ENCODE assay signal across 11 cellular contexts in the genomic region with DNA sequence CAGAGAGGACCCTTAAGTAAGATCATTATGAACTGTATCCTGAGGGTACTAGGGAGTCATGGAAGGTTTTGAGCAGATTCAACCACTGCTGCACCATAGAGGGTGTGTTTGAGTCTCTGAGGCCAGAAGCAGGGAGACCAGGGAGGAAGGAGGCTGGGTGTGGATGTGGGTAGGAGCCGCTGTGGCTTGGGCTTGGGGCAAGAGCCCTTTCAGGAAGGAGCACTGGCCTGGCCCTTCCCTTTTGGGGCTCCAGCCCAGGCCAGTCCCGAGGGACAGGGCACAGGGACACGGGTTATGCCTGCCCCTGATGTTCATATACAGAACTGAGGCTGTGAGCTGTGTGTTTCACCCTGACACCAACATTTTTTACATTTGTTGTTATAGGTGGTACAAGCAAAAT. TPM values are rescaled to one million over a fixed set of nuclear protein-coding genes. Genes with fewer than 3 reads are reported as not detected.
DNase-seq lines count a peak whose midpoint lies in the region; ATAC-seq and TF ChIP-seq lines count a peak whose summit lies in the region.
"Had no signal": no experiment of that assay in that cellular context is flagged by ENCODE, and none has a peak within 500 bp of the region (broad histone marks: within the 10 kb centered on the region; RNA-seq: fewer than 3 reads in every experiment).

No MANE protein-coding gene starts in this region.

- peak overlapping the region; percentile 76 to 90 (median 84) for H3K27ac Mint-ChIP-seq in CD4-positive, CD25-positive, alpha-beta regulatory T cell
- H3K27ac Mint-ChIP-seq in brain, result peak overlapping the region; percentile 50 to 99 (median 94)
- H3K27ac Mint-ChIP-seq in neural crest cell (ENCODE audit: unreplicated experiment), result no peak overlapping the region

- H3K23ac ChIP-seq in IMR-90 (ENCODE audit: low read depth, low read length), result 0 out of 2 replicates have a peak overlapping the region, but pooled peaks have one; percentile 17

- H4K8ac ChIP-seq in IMR-90 (ENCODE audit: low read depth in 2 of 2, low read length in 2 of 2), result no peak overlapping the region

- WGBS in IMR-90 (ENCODE audit: extremely low coverage in 2 of 2, insufficient read length in 1 of 2), 2 experiments, result no CpG with 5 or more reads among the region's 3 CpGs

- TF ChIP-seq POLR2A in IMR-90 (IDR thresholded peaks at IDR 0.05; ENCODE audit: low read depth, low read length), result no peak

- POLR2A ChIA-PET in IMR-90 (lab: Charles Lee; ENCODE audit: unreplicated experiment), result no interaction called here

- H3K27me3 ChIP-seq in CD4-positive, CD25-positive, alpha-beta regulatory T cell (ENCODE audit: control insufficient read depth, insufficient read depth, low read length), result no peaks in the 10 kb centered on the region
- H3K27me3 ChIP-seq in IMR-90 (ENCODE audit: control insufficient read depth, insufficient read depth, low read length), result no peaks in the 10 kb centered on the region

- H3K9me3 Mint-ChIP-seq in CD4-positive, CD25-positive, alpha-beta regulatory T cell, result peaks cover 0 to 2% (median 0%) of the 10 kb centered on the region in 7 donors
- H3K9me3 Mint-ChIP-seq in brain (no peaks in the 10 kb centered on the region), neural crest cell (no peaks in the 10 kb centered on the region)
- H3K9me3 Mint-ChIP-seq: stimulated activated naive CD8-positive, alpha-beta T cell treated with anti-CD3 and anti-CD28 coated beads, Interleukin-15, Interleukin-2, amounts not matched to agents 100 ng/mL and 50 ng/mL, for 24 hours had no signal

- H3K79me1 ChIP-seq in IMR-90 (ENCODE audit: low read depth in 1 of 2, low read length in 2 of 2), result peaks cover 35 to 69% of the 10 kb centered on the region in 2 experiments

- H2BK5ac ChIP-seq in IMR-90 (ENCODE audit: low read depth, low read length, poor library complexity, severe bottlenecking), result no peak overlapping the region

- H3K36me3 ChIP-seq in CD4-positive, CD25-positive, alpha-beta regulatory T cell (ENCODE audit: control insufficient read depth, insufficient read depth, low read length), result peaks cover 11% of the 10 kb centered on the region
- peaks cover 29% of the 10 kb centered on the region for H3K36me3 ChIP-seq in IMR-90 (ENCODE audit: control insufficient read depth, insufficient read depth, low read length)

- H4K5ac ChIP-seq in IMR-90 (ENCODE audit: low read depth, low read length), result no peak overlapping the region

- BruUV-seq in IMR-90 (replicated peaks; lab: Mats Ljungman, UMichigan), result no TSS peak

- peaks cover 34% of the 10 kb centered on the region; the same call in 1 of the 2 replicates for H4K20me1 ChIP-seq in IMR-90 (ENCODE audit: insufficient read depth, low read length)

- H3K27ac ChIP-seq in CD4-positive, CD25-positive, alpha-beta regulatory T cell (ENCODE audit: insufficient read depth, low read length, poor library complexity, severe bottlenecking), result no peak overlapping the region
- no peak overlapping the region for H3K27ac ChIP-seq in IMR-90 (ENCODE audit: insufficient read depth, low read length)

- TF ChIP-seq CTCF in IMR-90 (conservative IDR thresholded peaks at IDR 0.05; ENCODE audit: low read depth, low read length) (no peak), brain (conservative IDR thresholded peaks at IDR 0.05) (no peak), neural crest cell (conservative IDR thresholded peaks at IDR 0.05) (no peak)

- no peak overlapping the region for H3K4me3 ChIP-seq in CD4-positive, CD25-positive, alpha-beta regulatory T cell (ENCODE audit: low read depth, low read length)
- H3K4me3 ChIP-seq in IMR-90 (ENCODE audit: insufficient read depth, low read depth, low read length), result no peak overlapping the region

- no peak overlapping the region for H3K56ac ChIP-seq in IMR-90 (ENCODE audit: extremely low read depth, insufficient read depth, low read length)

- H3K27me3 Mint-ChIP-seq in CD4-positive, CD25-positive, alpha-beta regulatory T cell, result no peaks in the 10 kb centered on the region
- H3K27me3 Mint-ChIP-seq in brain (peaks cover 4% of the 10 kb centered on the region), neural crest cell (ENCODE audit: low read depth) (no peaks in the 10 kb centered on the region)
- H3K27me3 Mint-ChIP-seq: stimulated activated naive CD8-positive, alpha-beta T cell treated with anti-CD3 and anti-CD28 coated beads, Interleukin-15, Interleukin-2, amounts not matched to agents 100 ng/mL and 50 ng/mL, for 24 hours had no signal

- H3K4me3 Mint-ChIP-seq in CD4-positive, CD25-positive, alpha-beta regulatory T cell, result peak overlapping the region in 3 of 4 donors; percentile 3 to 57 (median 35)
- peak overlapping the region; percentile 14 to 52 (median 27) for H3K4me3 Mint-ChIP-seq in brain
- peak overlapping the region; percentile 49 for H3K4me3 Mint-ChIP-seq in neural crest cell

- peaks cover 43% of the 10 kb centered on the region for H3K4me1 ChIP-seq in CD4-positive, CD25-positive, alpha-beta regulatory T cell (ENCODE audit: control insufficient read depth, insufficient read depth, low read length, poor library complexity, severe bottlenecking)
- H3K4me1 ChIP-seq in IMR-90 (ENCODE audit: control insufficient read depth, insufficient read depth, low read length), result peaks cover 26% of the 10 kb centered on the region

- no peak overlapping the region for H4K91ac ChIP-seq in IMR-90 (ENCODE audit: insufficient read depth, low read depth, low read length)

- no peak for DNase-seq in CD4-positive, CD25-positive, alpha-beta regulatory T cell
- no peak for DNase-seq in IMR-90
- DNase-seq in neural crest cell (ENCODE audit: low read depth, low spot score), result no peak
- no peak for DNase-seq in NCI-H82 (lab: John Stamatoyannopoulos, UW)
- no peak for DNase-seq in stimulated activated CD4-positive, alpha-beta T cell treated with anti-CD3 and anti-CD28 coated beads, Interleukin-12 subunit alpha, Interleukin-12 subunit beta, amount 100 ng/mL, for 4 hours
- DNase-seq in COLO829 (ENCODE audit: low spot score), result no peak
- DNase-seq: SIG-M5; stimulated activated CD4-positive, alpha-beta T cell treated with anti-CD3 and anti-CD28 coated beads, Interleukin-4, amount 100 ng/mL, for 1 hour had no signal

- no peak overlapping the region for H3K4ac ChIP-seq in IMR-90 (ENCODE audit: low read depth, low read length)

- H2BK20ac ChIP-seq in IMR-90 (ENCODE audit: low read depth, low read length), result no peak overlapping the region

- peaks cover 4 to 51% (median 32%) of the 10 kb centered on the region in 4 donors for H3K4me1 Mint-ChIP-seq in CD4-positive, CD25-positive, alpha-beta regulatory T cell
- H3K4me1 Mint-ChIP-seq in brain (peaks cover 62% of the 10 kb centered on the region), neural crest cell (peaks cover 21% of the 10 kb centered on the region)

- no peak overlapping the region for H3K4me2 ChIP-seq in IMR-90 (ENCODE audit: low read depth, low read length)

- no peak overlapping the region for H2AK5ac ChIP-seq in IMR-90 (ENCODE audit: low read depth, low read length)

- H2BK15ac ChIP-seq in IMR-90 (ENCODE audit: low read depth, low read length), result no peak overlapping the region

- no peak overlapping the region for H3K18ac ChIP-seq in IMR-90 (ENCODE audit: low read depth, low read length)

- H3K9me1 ChIP-seq in IMR-90 (ENCODE audit: insufficient read depth, low read length), result peaks cover 8% of the 10 kb centered on the region; the same call in 1 of the 2 replicates

- no peak overlapping the region for H2BK120ac ChIP-seq in IMR-90 (ENCODE audit: low read depth, low read length)

- peaks cover 14% of the 10 kb centered on the region for H3K36me3 Mint-ChIP-seq in CD4-positive, CD25-positive, alpha-beta regulatory T cell
- H3K36me3 Mint-ChIP-seq in brain (peaks cover 15% of the 10 kb centered on the region), neural crest cell (ENCODE audit: low read depth) (no peaks in the 10 kb centered on the region)

- CTCF ChIA-PET in IMR-90 (lab: Yijun Ruan, JAX), result no interaction called here

- in situ Hi-C loops in IMR-90 (cut with MboI; ENCODE audit: low sequenced_read_pairs), result no loop called here

- dilution Hi-C loops in IMR-90 (cut with HindIII; ENCODE audit: low sequenced_read_pairs, unreplicated experiment), result no loop called here

- H2AK9ac ChIP-seq in IMR-90 (replicated peaks; ENCODE audit: low read depth, low read length, poor library complexity), result no peak overlapping the region

- intact Hi-C loops in IMR-90 (cut with micrococcal nuclease), result no loop called here

- ATAC-seq in CD4-positive, CD25-positive, alpha-beta regulatory T cell (ENCODE audit: low read depth in 2 of 2), result no peak
- ATAC-seq in IMR-90 (ENCODE audit: low read depth), result no peak
- ATAC-seq in GM19324 (IDR thresholded peaks at IDR 0.05; ENCODE audit: low FRiP score, unreplicated experiment), result no peak

- no peaks in the 10 kb centered on the region for H3K9me3 ChIP-seq in CD4-positive, CD25-positive, alpha-beta regulatory T cell (ENCODE audit: control insufficient read depth in 2 of 2, low read length in 2 of 2)
- no peaks in the 10 kb centered on the region for H3K9me3 ChIP-seq in IMR-90 (ENCODE audit: control insufficient read depth, insufficient read depth, low read length)

- H2AFZ ChIP-seq in IMR-90 (replicated peaks; ENCODE audit: low read length, poor library complexity), result no peak overlapping the region

- H3K9ac ChIP-seq in IMR-90 (ENCODE audit: low read depth, low read length), result no peak overlapping the region

- TF ChIP-seq RAD21 in IMR-90 (IDR thresholded peaks at IDR 0.05; ENCODE audit: low read length), result no peak

- H3K14ac ChIP-seq in IMR-90 (replicated peaks; ENCODE audit: low read depth, low read length), result no peak overlapping the region

RNA-seq across cellular contexts. Expression of a gene that starts 7.2 kb away (rescaled TPM):
- total RNA-seq in CD4-positive, CD25-positive, alpha-beta regulatory T cell, result 124 TPM
- polyA plus RNA-seq in CD4-positive, CD25-positive, alpha-beta regulatory T cell, result under 1 TPM; 0.41 to 0.91 (median 0.68) TPM
- 1.8 and 2.5 TPM in 2 replicates for total RNA-seq in IMR-90 (2012; rRNA removed)
- 23.2 and 27.3 TPM in 2 replicates for polyA plus RNA-seq in IMR-90 (2012; rRNA removed)
- 20.0 and 22.5 TPM in 2 replicates for polyA plus RNA-seq in IMR-90 (2012; cell fraction: cytosol; rRNA removed)
- 50.1 and 139 TPM in 2 replicates for polyA plus RNA-seq in IMR-90 (2012; cell fraction: nucleus; rRNA removed; ENCODE audit: low replicate concordance)
- polyA plus RNA-seq in brain (ENCODE audit: insufficient read depth, low read depth, low replicate concordance), result 77.9 TPM
- 91.6 and 93.4 TPM in 2 replicates for total RNA-seq in neural crest cell

RNA-seq across cellular contexts. Expression of a gene that starts 21.4 kb away (rescaled TPM):
- total RNA-seq in CD4-positive, CD25-positive, alpha-beta regulatory T cell, result 96.4 TPM
- 1 to 10 TPM; 1.4 to 7.5 (median 2.6) TPM for polyA plus RNA-seq in CD4-positive, CD25-positive, alpha-beta regulatory T cell
- 5.2 and 6.1 TPM in 2 replicates for total RNA-seq in IMR-90 (2012; rRNA removed)
- 32.4 and 50.9 TPM in 2 replicates for polyA plus RNA-seq in IMR-90 (2012; rRNA removed)
- 21.0 and 43.3 TPM in 2 replicates for polyA plus RNA-seq in IMR-90 (2012; cell fraction: cytosol; rRNA removed)
- 185 and 200 TPM in 2 replicates for polyA plus RNA-seq in IMR-90 (2012; cell fraction: nucleus; rRNA removed; ENCODE audit: low replicate concordance)
- 30.1 TPM for polyA plus RNA-seq in brain (ENCODE audit: insufficient read depth, low read depth, low replicate concordance)
- total RNA-seq in neural crest cell, result 102 and 105 TPM in 2 replicates

RNA-seq across cellular contexts. Expression of a gene that starts 25.6 kb away (rescaled TPM):
- total RNA-seq in CD4-positive, CD25-positive, alpha-beta regulatory T cell, result not detected
- under 1 TPM; 0.10 to 0.83 (median 0.21) TPM for polyA plus RNA-seq in CD4-positive, CD25-positive, alpha-beta regulatory T cell
- 0.28 and 0.36 TPM in 2 replicates for total RNA-seq in IMR-90 (2012; rRNA removed)
- polyA plus RNA-seq in IMR-90 (2012; rRNA removed), result 1.6 and 1.8 TPM in 2 replicates
- 0.79 and 1.7 TPM in 2 replicates for polyA plus RNA-seq in IMR-90 (2012; cell fraction: cytosol; rRNA removed)
- 0.60 and 1.5 TPM in 2 replicates for polyA plus RNA-seq in IMR-90 (2012; cell fraction: nucleus; rRNA removed; ENCODE audit: low replicate concordance)
- polyA plus RNA-seq in brain (ENCODE audit: insufficient read depth, low read depth, low replicate concordance), result 5.9 TPM
- 2.2 and 2.8 TPM in 2 replicates for total RNA-seq in neural crest cell

RNA-seq across cellular contexts. Expression of a gene that starts 26.1 kb away (rescaled TPM):
- total RNA-seq in CD4-positive, CD25-positive, alpha-beta regulatory T cell, result 27.5 TPM
- 10 to 100 TPM; 54.5 to 71.6 (median 59.8) TPM for polyA plus RNA-seq in CD4-positive, CD25-positive, alpha-beta regulatory T cell
- 71.2 and 76.4 TPM in 2 replicates for total RNA-seq in IMR-90 (2012; rRNA removed)
- polyA plus RNA-seq in IMR-90 (2012; rRNA removed), result 64.3 and 69.7 TPM in 2 replicates
- polyA plus RNA-seq in IMR-90 (2012; cell fraction: cytosol; rRNA removed), result 92.1 and 108 TPM in 2 replicates
- polyA plus RNA-seq in IMR-90 (2012; cell fraction: nucleus; rRNA removed; ENCODE audit: low replicate concordance), result 40.0 and 79.4 TPM in 2 replicates
- polyA plus RNA-seq in brain (ENCODE audit: insufficient read depth, low read depth, low replicate concordance), result 216 TPM
- 166 and 173 TPM in 2 replicates for total RNA-seq in neural crest cell

RNA-seq across cellular contexts. Expression of a gene that starts 33.9 kb away (rescaled TPM):
- 31.3 TPM for total RNA-seq in CD4-positive, CD25-positive, alpha-beta regulatory T cell
- 10 to 100 TPM; 12.0 to 16.0 (median 12.9) TPM for polyA plus RNA-seq in CD4-positive, CD25-positive, alpha-beta regulatory T cell
- total RNA-seq in IMR-90 (2012; rRNA removed), result 6.9 and 8.1 TPM in 2 replicates
- 41.4 and 43.3 TPM in 2 replicates for polyA plus RNA-seq in IMR-90 (2012; rRNA removed)
- polyA plus RNA-seq in IMR-90 (2012; cell fraction: cytosol; rRNA removed), result 24.3 and 37.8 TPM in 2 replicates
- polyA plus RNA-seq in IMR-90 (2012; cell fraction: nucleus; rRNA removed; ENCODE audit: low replicate concordance), result 37.0 and 39.0 TPM in 2 replicates
- 159 TPM for polyA plus RNA-seq in brain (ENCODE audit: insufficient read depth, low read depth, low replicate concordance)
- 66.1 and 68.0 TPM in 2 replicates for total RNA-seq in neural crest cell

Comparison
In these comparisons a context has a peak if more than half of its experiments do, and no peak if none do; other contexts are left out.
1. RNA of a gene that starts 7.2 kb away (total RNA-seq): 124 TPM in CD4-positive, CD25-positive, alpha-beta regulatory T cell (single experiment) and 91.6 to 93.4 TPM in neural crest cell; 1.8 to 2.5 TPM in IMR-90; every median in the first group is over 10 times any median in the second.
2. RNA of a gene that starts 21.4 kb away (total RNA-seq): 102 to 105 TPM in neural crest cell and 96.4 TPM in CD4-positive, CD25-positive, alpha-beta regulatory T cell (single experiment); 5.2 to 6.1 TPM in IMR-90; every median in the first group is over 10 times any median in the second.
3. Peak in every context shown above with its lines, with median percentiles within 50 percentile points of each other: H3K4me3 Mint-ChIP-seq.